ENCODE assay signal across 8 cellular contexts in genomic region chr6:108118359-108118724, GRCh38. TPM values are rescaled to one million over a fixed set of nuclear protein-coding genes. Genes with fewer than 3 reads are reported as not detected.
A peak's percentile ranks its signal among the peaks of the same experiment; 100 is the strongest.
DNase-seq lines count a peak whose midpoint lies in the region; FAIRE-seq and TF ChIP-seq lines count a peak whose summit lies in the region.

No MANE protein-coding gene starts in this region.

- H3K4me3 ChIP-seq in BLaER1 treated with 17β-estradiol and CSF1 and Interleukin-3, amounts not matched to agents 10 nM and 100 nM, result peak overlapping the region; percentile 56 to 74 (median 65)
- H3K4me3 ChIP-seq in duodenal mucosa (ENCODE audit: low read depth in 1 of 2, low read length in 2 of 2), result peak overlapping the region; percentile 70 to 85

- H3K36me3 ChIP-seq in BLaER1 treated with 17β-estradiol and CSF1 and Interleukin-3, amounts not matched to agents 10 nM and 100 nM, result no peaks in the 10 kb centered on the region
- no peaks in the 10 kb centered on the region for H3K36me3 ChIP-seq in duodenal mucosa (ENCODE audit: control insufficient read depth in 1 of 2, insufficient read depth in 2 of 2, low read length in 2 of 2)

- H3K4me2 ChIP-seq in BLaER1 treated with 17β-estradiol and CSF1 and Interleukin-3, amounts not matched to agents 10 nM and 100 nM, result peak overlapping the region; percentile 90 to 99 (median 97)

- H3K27me3 ChIP-seq in BLaER1 treated with 17β-estradiol and CSF1 and Interleukin-3, amounts not matched to agents 10 nM and 100 nM, result peaks cover 100% of the 10 kb centered on the region in 11 experiments
- peaks cover 76 to 97% of the 10 kb centered on the region in 2 donors for H3K27me3 ChIP-seq in duodenal mucosa (ENCODE audit: control insufficient read depth in 1 of 2, insufficient read depth in 2 of 2, low read length in 2 of 2)

- H3K27ac ChIP-seq in BLaER1 treated with 17β-estradiol and CSF1 and Interleukin-3, amounts not matched to agents 10 nM and 100 nM, result no peak overlapping the region
- no peak overlapping the region for H3K27ac ChIP-seq in duodenal mucosa (ENCODE audit: low read depth, low read length)

- FAIRE-seq in frontal cortex (lab: Jason Lieb, UNC), result no peak

- H3K36me3 Mint-ChIP-seq in IgD-negative memory B cell (no peaks in the 10 kb centered on the region), neural crest cell (ENCODE audit: low read depth) (no peaks in the 10 kb centered on the region)

- H3K9ac ChIP-seq in BLaER1 treated with 17β-estradiol and CSF1 and Interleukin-3, amounts not matched to agents 10 nM and 100 nM, result peak overlapping the region in 6 of 11 experiments; percentile 22 to 61 (median 44); a peak in 7 of 22 replicates
- H3K9ac ChIP-seq in duodenal mucosa (ENCODE audit: low read depth in 1 of 2, low read length in 2 of 2), result no peak overlapping the region

- no peak for TF ChIP-seq CTCF in neural crest cell (conservative IDR thresholded peaks at IDR 0.05)

- DNase-seq in neural crest cell (ENCODE audit: low read depth, low spot score), result no peak
- DNase-seq in GDM1 (lab: John Stamatoyannopoulos, UW), result no peak
- DNase-seq in AG20443 (ENCODE audit: low spot score), result no peak
- DNase-seq in frontal cortex (ENCODE audit: low spot score in 2 of 2), result no peak
- no peak for DNase-seq in NK-92 treated with Interleukin-12 subunit alpha and Interleukin-12 subunit beta, amount 100 ng/mL, for 24 hours (lab: John Stamatoyannopoulos, UW)

- peaks cover 0 to 83% (median 69%) of the 10 kb centered on the region in 11 experiments; a peak in 17 of 22 replicates for H4K20me1 ChIP-seq in BLaER1 treated with 17β-estradiol and CSF1 and Interleukin-3, amounts not matched to agents 10 nM and 100 nM

- H3K4me1 Mint-ChIP-seq in IgD-negative memory B cell (peaks cover 25 to 49% (median 37%) of the 10 kb centered on the region in 3 donors), neural crest cell (peaks cover 49% of the 10 kb centered on the region)

- H3K4me1 ChIP-seq in BLaER1 treated with 17β-estradiol and CSF1 and Interleukin-3, amounts not matched to agents 10 nM and 100 nM, result peaks cover 25 to 58% (median 46%) of the 10 kb centered on the region in 10 experiments
- peaks cover 34 to 48% of the 10 kb centered on the region in 2 donors for H3K4me1 ChIP-seq in duodenal mucosa (ENCODE audit: control insufficient read depth in 1 of 2, insufficient read depth in 2 of 2, low read length in 2 of 2)

- H3K4me3 Mint-ChIP-seq in IgD-negative memory B cell (peak overlapping the region; percentile 82 to 96 (median 92)), neural crest cell (peak overlapping the region; percentile 81)

- H3K27me3 Mint-ChIP-seq in IgD-negative memory B cell (peaks cover 76% of the 10 kb centered on the region), neural crest cell (ENCODE audit: low read depth) (peaks cover 98% of the 10 kb centered on the region)

- H3K27ac Mint-ChIP-seq in IgD-negative memory B cell (peak overlapping the region in 1 of 3 donors; percentile 19), neural crest cell (ENCODE audit: unreplicated experiment) (no peak overlapping the region)

- H3K9me3 ChIP-seq in BLaER1 treated with 17β-estradiol and CSF1 and Interleukin-3, amounts not matched to agents 10 nM and 100 nM (replicated peaks in 1 of 11), result peaks cover 0 to 11% (median 0%) of the 10 kb centered on the region in 11 experiments; a peak in 3 of 22 replicates
- no peaks in the 10 kb centered on the region for H3K9me3 ChIP-seq in duodenal mucosa (ENCODE audit: control insufficient read depth in 1 of 2, low read length in 2 of 2)

- no peaks in the 10 kb centered on the region for H3K9me3 Mint-ChIP-seq in IgD-negative memory B cell
- H3K9me3 Mint-ChIP-seq in neural crest cell, result no peaks in the 10 kb centered on the region

RNA-seq across cellular contexts. Expression of gene OSTM1, which starts 43.8 kb away (rescaled TPM):
- polyA plus RNA-seq in IgD-negative memory B cell, result 29.9 TPM
- total RNA-seq in neural crest cell (19.9 and 20.4 TPM in 2 replicates), frontal cortex (50.1 TPM)

RNA-seq across cellular contexts. Expression of gene NR2E1, which starts 47.5 kb away (rescaled TPM):
- polyA plus RNA-seq in IgD-negative memory B cell, result not detected
- not detected in 2 replicates for total RNA-seq in neural crest cell
- total RNA-seq in frontal cortex, result 6.1 TPM

Comparison
In these comparisons a context has a peak if more than half of its experiments do, and no peak if none do; other contexts are left out.
1. H3K9ac ChIP-seq: peak in BLaER1 treated with 17β-estradiol and CSF1 and Interleukin-3, amounts not matched to agents 10 nM and 100 nM (6 of 11); none in duodenal mucosa (0 of 2).